Comparison of ENCODE assay signal across 1 cellular context in the genomic region with DNA sequence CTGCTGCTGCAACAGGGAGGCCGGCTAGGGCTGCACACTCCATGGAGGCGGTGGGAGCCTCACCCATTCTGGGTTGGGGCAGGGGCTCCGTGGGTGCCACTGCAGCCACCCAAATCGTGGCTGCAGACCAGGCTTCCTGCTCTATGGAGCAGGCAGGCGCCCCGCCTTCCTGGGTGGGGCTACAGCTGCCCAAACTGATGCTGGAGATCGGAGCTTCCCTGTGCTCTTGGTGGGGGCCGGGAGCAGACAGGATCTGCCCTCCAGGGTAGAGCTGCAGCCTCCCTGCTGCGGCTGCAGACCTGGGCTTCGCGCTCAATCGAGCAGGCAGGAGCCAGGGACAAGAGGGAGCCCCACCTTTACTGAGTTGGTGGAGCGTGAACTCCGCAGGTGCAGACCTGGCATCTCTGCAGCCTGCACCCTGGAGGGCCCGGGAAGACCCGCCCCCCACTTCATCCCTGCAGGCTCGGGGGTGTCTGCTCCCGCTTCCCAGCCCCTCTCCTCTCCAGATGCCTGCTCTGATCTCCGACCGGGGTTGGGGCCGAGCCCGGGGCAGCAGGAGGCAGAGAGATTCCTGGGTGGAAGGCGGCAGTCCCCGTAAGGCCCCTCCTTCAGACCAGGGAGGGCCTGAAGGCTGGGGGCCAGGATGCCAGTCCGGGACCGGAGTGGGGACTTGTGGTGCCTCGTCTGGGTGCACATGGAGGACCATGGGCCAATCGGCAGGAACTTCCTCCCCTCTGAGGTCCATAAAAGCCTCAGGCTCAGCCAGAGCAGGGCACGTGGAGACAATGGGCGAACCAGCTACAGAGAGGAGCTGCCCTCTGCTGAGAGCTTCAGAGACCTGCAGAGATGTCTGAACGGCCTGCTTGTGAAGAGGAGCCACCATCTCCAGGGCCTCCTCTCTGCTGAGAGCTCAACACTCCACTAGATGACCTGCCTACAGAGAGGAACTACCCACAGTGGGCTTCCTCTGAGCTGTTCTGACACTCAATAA.
TF ChIP-seq lines count a peak whose summit lies in the region.

No MANE protein-coding gene starts in this region.

TF ChIP-seq in H1, 55 proteins besides CTCF, POLR2A, EP300 and RAD21:
- TF ChIP-seq GABPA (IDR thresholded peaks at IDR 0.05; ENCODE audit: borderline replicate concordance, insufficient read depth, low read length) (no peak), USF2 (IDR thresholded peaks at IDR 0.05; ENCODE audit: low read length) (no peak), SIX5 (IDR thresholded peaks at IDR 0.05; ENCODE audit: low read depth, low read length) (no peak), CHD1 (IDR thresholded peaks at IDR 0.05; ENCODE audit: low read depth, low read length) (no peak), SP1 (IDR thresholded peaks at IDR 0.05; ENCODE audit: low read depth, low read length) (no peak), GTF2F1 (IDR thresholded peaks at IDR 0.05; ENCODE audit: borderline replicate concordance, low read depth, low read length) (no peak), CEBPB (IDR thresholded peaks at IDR 0.05; ENCODE audit: low read depth, low read length) (no peak), SP2 (IDR thresholded peaks at IDR 0.05; ENCODE audit: low read length) (no peak)
- TF ChIP-seq, protein P1, sequence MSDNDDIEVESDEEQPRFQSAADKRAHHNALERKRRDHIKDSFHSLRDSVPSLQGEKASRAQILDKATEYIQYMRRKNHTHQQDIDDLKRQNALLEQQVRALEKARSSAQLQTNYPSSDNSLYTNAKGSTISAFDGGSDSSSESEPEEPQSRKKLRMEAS (IDR thresholded peaks at IDR 0.05), result 0 out of 2 replicates have a peak, but pooled peaks have one; percentile 32
- TF ChIP-seq, protein P2, sequence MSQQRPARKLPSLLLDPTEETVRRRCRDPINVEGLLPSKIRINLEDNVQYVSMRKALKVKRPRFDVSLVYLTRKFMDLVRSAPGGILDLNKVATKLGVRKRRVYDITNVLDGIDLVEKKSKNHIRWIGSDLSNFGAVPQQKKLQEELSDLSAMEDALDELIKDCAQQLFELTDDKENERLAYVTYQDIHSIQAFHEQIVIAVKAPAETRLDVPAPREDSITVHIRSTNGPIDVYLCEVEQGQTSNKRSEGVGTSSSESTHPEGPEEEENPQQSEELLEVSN (IDR thresholded peaks at IDR 0.05), result 0 out of 2 replicates have a peak, but pooled peaks have one; percentile 33
TF ChIP-seq in H1: peak in this region for 2.
